ENCODE assay signal across 15 cellular contexts in genomic region chr10:119190954-119191619, GRCh38. TPM values are rescaled to one million over a fixed set of nuclear protein-coding genes. Genes with fewer than 3 reads are reported as not detected.
DNase-seq lines count a peak whose midpoint lies in the region; ATAC-seq, FAIRE-seq and TF ChIP-seq lines count a peak whose summit lies in the region.
"Had no signal": no experiment of that assay in that cellular context is flagged by ENCODE, and none has a peak within 500 bp of the region (broad histone marks: within the 10 kb centered on the region; RNA-seq: fewer than 3 reads in every experiment).

No MANE protein-coding gene starts in this region.

- WGBS in ovary, 3 donors, result 30 to 48% (median 43%) methylated on average over 3 of the region's 3 CpGs

- H3K36me3 Mint-ChIP-seq in stimulated activated naive CD8-positive, alpha-beta T cell treated with anti-CD3 and anti-CD28 coated beads, Interleukin-15, Interleukin-2, amounts not matched to agents 100 ng/mL and 50 ng/mL, for 24 hours (ENCODE audit: low read depth), result no peaks in the 10 kb centered on the region
- no peaks in the 10 kb centered on the region for H3K36me3 Mint-ChIP-seq in activated T-helper 1 cell treated with anti-CD3 and anti-CD28 coated beads, Interleukin-12 subunit alpha, Interleukin-12 subunit beta, Interleukin-2, Interleukin-4 antibody, amounts not matched to agents 30 ng/mL and 10 ng/mL and 1 ng/mL, durations not matched to agents 14 hours and 24 hours and 36 hours (ENCODE audit: low read depth)

- H3K27ac Mint-ChIP-seq in stimulated activated naive CD8-positive, alpha-beta T cell treated with anti-CD3 and anti-CD28 coated beads, Interleukin-15, Interleukin-2, amounts not matched to agents 100 ng/mL and 50 ng/mL, for 24 hours, result peak overlapping the region; percentile 49
- H3K27ac Mint-ChIP-seq in stimulated activated naive CD8-positive, alpha-beta T cell treated with anti-CD3 and anti-CD28 coated beads, Interleukin-15, amount 100 ng/mL, for 72 hours, result no peak overlapping the region
- peak overlapping the region; percentile 7 for H3K27ac Mint-ChIP-seq in activated T-helper 1 cell treated with anti-CD3 and anti-CD28 coated beads, Interleukin-12 subunit alpha, Interleukin-12 subunit beta, Interleukin-2, Interleukin-4 antibody, amounts not matched to agents 30 ng/mL and 10 ng/mL and 1 ng/mL, durations not matched to agents 14 hours and 24 hours and 36 hours
- H3K27ac Mint-ChIP-seq: activated naive CD8-positive, alpha-beta T cell treated with anti-CD3 and anti-CD28 coated beads, Interleukin-2, amount 10 ng/mL, durations not matched to agents 7 days and 5 days had no signal

- FAIRE-seq in GM19239 (lab: Jason Lieb, UNC), result no peak

- no peak overlapping the region for H3K27ac ChIP-seq in ovary
- H3K27ac ChIP-seq: breast epithelium, uterus had no signal

- ATAC-seq in stimulated activated naive CD8-positive, alpha-beta T cell treated with anti-CD3 and anti-CD28 coated beads, Interleukin-15, amount 100 ng/mL, for 72 hours, result no peak
- no peak for ATAC-seq in GM19324 (IDR thresholded peaks at IDR 0.05; ENCODE audit: low FRiP score, unreplicated experiment)
- ATAC-seq: Right ventricle myocardium inferior had no signal

- H3K27me3 ChIP-seq in ovary, result no peaks in the 10 kb centered on the region
- H3K27me3 ChIP-seq: breast epithelium, uterus had no signal

- no peaks in the 10 kb centered on the region for H3K9me3 ChIP-seq in ovary
- H3K9me3 ChIP-seq: breast epithelium, uterus had no signal

- DNase-seq in stimulated activated naive CD8-positive, alpha-beta T cell treated with anti-CD3 and anti-CD28 coated beads, Interleukin-15, amount 100 ng/mL, for 72 hours, result no peak
- DNase-seq in NOMO-1 (lab: John Stamatoyannopoulos, UW; ENCODE audit: unreplicated experiment in 2 of 2), result peak; percentile 51 to 77
- DNase-seq in activated T-helper 1 cell treated with anti-CD3 and anti-CD28 coated beads, Interleukin-12 subunit alpha, Interleukin-12 subunit beta, Interleukin-2, Interleukin-4 antibody, amounts not matched to agents 30 ng/mL and 10 ng/mL and 1 ng/mL, durations not matched to agents 14 hours and 24 hours and 36 hours (ENCODE audit: low spot score), result no peak
- no peak for DNase-seq in GM19239 (ENCODE audit: insufficient read length, low spot score)
- no peak for DNase-seq in ovary
- no peak for DNase-seq in HuH-7.5 (ENCODE audit: low spot score)
- DNase-seq: activated naive CD8-positive, alpha-beta T cell treated with anti-CD3 and anti-CD28 coated beads, Interleukin-2, amount 10 ng/mL, durations not matched to agents 7 days and 5 days; Calu3; NCI-H1105; NCI-H2171 treated with DMSO at 0.1 percent for 48 hours; uterus had no signal

- TF ChIP-seq CTCF in ovary (IDR thresholded peaks at IDR 0.05), result no peak

- H3K4me3 ChIP-seq in ovary, result no peak overlapping the region
- H3K4me3 ChIP-seq: breast epithelium, uterus had no signal

- no peak for TF ChIP-seq EP300 in ovary (IDR thresholded peaks at IDR 0.05)

- no peaks in the 10 kb centered on the region for H3K9me3 Mint-ChIP-seq in stimulated activated naive CD8-positive, alpha-beta T cell treated with anti-CD3 and anti-CD28 coated beads, Interleukin-15, Interleukin-2, amounts not matched to agents 100 ng/mL and 50 ng/mL, for 24 hours
- no peaks in the 10 kb centered on the region for H3K9me3 Mint-ChIP-seq in stimulated activated naive CD8-positive, alpha-beta T cell treated with anti-CD3 and anti-CD28 coated beads, Interleukin-15, amount 100 ng/mL, for 72 hours
- H3K9me3 Mint-ChIP-seq in activated T-helper 1 cell treated with anti-CD3 and anti-CD28 coated beads, Interleukin-12 subunit alpha, Interleukin-12 subunit beta, Interleukin-2, Interleukin-4 antibody, amounts not matched to agents 30 ng/mL and 10 ng/mL and 1 ng/mL, durations not matched to agents 14 hours and 24 hours and 36 hours, result no peaks in the 10 kb centered on the region
- H3K9me3 Mint-ChIP-seq: activated naive CD8-positive, alpha-beta T cell treated with anti-CD3 and anti-CD28 coated beads, Interleukin-2, amount 10 ng/mL, durations not matched to agents 7 days and 5 days had no signal

- H3K27me3 Mint-ChIP-seq in stimulated activated naive CD8-positive, alpha-beta T cell treated with anti-CD3 and anti-CD28 coated beads, Interleukin-15, Interleukin-2, amounts not matched to agents 100 ng/mL and 50 ng/mL, for 24 hours, result no peaks in the 10 kb centered on the region
- no peaks in the 10 kb centered on the region for H3K27me3 Mint-ChIP-seq in stimulated activated naive CD8-positive, alpha-beta T cell treated with anti-CD3 and anti-CD28 coated beads, Interleukin-15, amount 100 ng/mL, for 72 hours
- no peaks in the 10 kb centered on the region for H3K27me3 Mint-ChIP-seq in activated T-helper 1 cell treated with anti-CD3 and anti-CD28 coated beads, Interleukin-12 subunit alpha, Interleukin-12 subunit beta, Interleukin-2, Interleukin-4 antibody, amounts not matched to agents 30 ng/mL and 10 ng/mL and 1 ng/mL, durations not matched to agents 14 hours and 24 hours and 36 hours (ENCODE audit: insufficient read depth)

- H3K4me1 ChIP-seq in ovary (ENCODE audit: insufficient read depth), result no peaks in the 10 kb centered on the region
- H3K4me1 ChIP-seq: breast epithelium, uterus had no signal

- no peaks in the 10 kb centered on the region for H3K36me3 ChIP-seq in ovary
- H3K36me3 ChIP-seq: breast epithelium, uterus had no signal

- peaks cover 27% of the 10 kb centered on the region for H3K4me1 Mint-ChIP-seq in stimulated activated naive CD8-positive, alpha-beta T cell treated with anti-CD3 and anti-CD28 coated beads, Interleukin-15, Interleukin-2, amounts not matched to agents 100 ng/mL and 50 ng/mL, for 24 hours (ENCODE audit: low read depth)
- H3K4me1 Mint-ChIP-seq in stimulated activated naive CD8-positive, alpha-beta T cell treated with anti-CD3 and anti-CD28 coated beads, Interleukin-15, amount 100 ng/mL, for 72 hours, result peaks cover 28% of the 10 kb centered on the region
- peaks cover 46% of the 10 kb centered on the region for H3K4me1 Mint-ChIP-seq in activated T-helper 1 cell treated with anti-CD3 and anti-CD28 coated beads, Interleukin-12 subunit alpha, Interleukin-12 subunit beta, Interleukin-2, Interleukin-4 antibody, amounts not matched to agents 30 ng/mL and 10 ng/mL and 1 ng/mL, durations not matched to agents 14 hours and 24 hours and 36 hours (ENCODE audit: low read depth)

- H3K4me3 Mint-ChIP-seq in stimulated activated naive CD8-positive, alpha-beta T cell treated with anti-CD3 and anti-CD28 coated beads, Interleukin-15, Interleukin-2, amounts not matched to agents 100 ng/mL and 50 ng/mL, for 24 hours, result no peak overlapping the region
- H3K4me3 Mint-ChIP-seq in stimulated activated naive CD8-positive, alpha-beta T cell treated with anti-CD3 and anti-CD28 coated beads, Interleukin-15, amount 100 ng/mL, for 72 hours, result peak overlapping the region in 1 of 2 donors; percentile 9
- no peak overlapping the region for H3K4me3 Mint-ChIP-seq in activated T-helper 1 cell treated with anti-CD3 and anti-CD28 coated beads, Interleukin-12 subunit alpha, Interleukin-12 subunit beta, Interleukin-2, Interleukin-4 antibody, amounts not matched to agents 30 ng/mL and 10 ng/mL and 1 ng/mL, durations not matched to agents 14 hours and 24 hours and 36 hours
- H3K4me3 Mint-ChIP-seq: activated naive CD8-positive, alpha-beta T cell treated with anti-CD3 and anti-CD28 coated beads, Interleukin-2, amount 10 ng/mL, durations not matched to agents 7 days and 5 days had no signal

- no peak for TF ChIP-seq POLR2A in ovary (IDR thresholded peaks at IDR 0.05)

- intact Hi-C loops in activated T-helper 1 cell treated with anti-CD3 and anti-CD28 coated beads, Interleukin-12 subunit alpha, Interleukin-12 subunit beta, Interleukin-2, Interleukin-4 antibody, amounts not matched to agents 30 ng/mL and 10 ng/mL and 1 ng/mL, durations not matched to agents 14 hours and 24 hours and 36 hours (cut with micrococcal nuclease), result no loop called here
- intact Hi-C loops in ovary (cut with DNase I), result no loop called here

RNA-seq across cellular contexts. Expression of gene PRDX3, which starts 12.5 kb away (rescaled TPM):
- 158 and 163 TPM in 2 replicates for total RNA-seq in activated T-helper 1 cell treated with anti-CD3 and anti-CD28 coated beads, Interleukin-12 subunit alpha, Interleukin-12 subunit beta, Interleukin-2, Interleukin-4 antibody, amounts not matched to agents 30 ng/mL and 10 ng/mL and 1 ng/mL, durations not matched to agents 14 hours and 24 hours and 36 hours
- 100 to 1,000 TPM in 2 of 7 donors, 10 to 100 TPM in 5; 65.7 to 116 (median 79.0) TPM for total RNA-seq in ovary
- polyA plus RNA-seq in ovary, result 100 to 1,000 TPM in 1 of 2 donors, 10 to 100 TPM in 1; 90.3 to 159 TPM

RNA-seq across cellular contexts. Expression of gene GRK5, which starts 16.3 kb away (rescaled TPM):
- 25.3 and 25.8 TPM in 2 replicates for total RNA-seq in activated T-helper 1 cell treated with anti-CD3 and anti-CD28 coated beads, Interleukin-12 subunit alpha, Interleukin-12 subunit beta, Interleukin-2, Interleukin-4 antibody, amounts not matched to agents 30 ng/mL and 10 ng/mL and 1 ng/mL, durations not matched to agents 14 hours and 24 hours and 36 hours
- 100 to 1,000 TPM in 2 of 7 donors, 10 to 100 TPM in 4, 1 to 10 TPM in 1; 10.0 to 115 (median 36.9) TPM for total RNA-seq in ovary
- polyA plus RNA-seq in ovary, result 10 to 100 TPM; 43.4 to 62.0 TPM

RNA-seq across cellular contexts. Expression of gene SFXN4, which starts 25.6 kb away (rescaled TPM):
- total RNA-seq in activated T-helper 1 cell treated with anti-CD3 and anti-CD28 coated beads, Interleukin-12 subunit alpha, Interleukin-12 subunit beta, Interleukin-2, Interleukin-4 antibody, amounts not matched to agents 30 ng/mL and 10 ng/mL and 1 ng/mL, durations not matched to agents 14 hours and 24 hours and 36 hours, result 58.2 and 58.7 TPM in 2 replicates
- 10 to 100 TPM; 11.8 to 54.9 (median 18.5) TPM for total RNA-seq in ovary
- polyA plus RNA-seq in ovary, result 10 to 100 TPM; 18.9 to 25.8 TPM

Comparison
In these comparisons a context has a peak if more than half of its experiments do, and no peak if none do; other contexts are left out.
1. H3K27ac Mint-ChIP-seq: peak in stimulated activated naive CD8-positive, alpha-beta T cell treated with anti-CD3 and anti-CD28 coated beads, Interleukin-15, Interleukin-2, amounts not matched to agents 100 ng/mL and 50 ng/mL, for 24 hours (single experiment) and activated T-helper 1 cell treated with anti-CD3 and anti-CD28 coated beads, Interleukin-12 subunit alpha, Interleukin-12 subunit beta, Interleukin-2, Interleukin-4 antibody, amounts not matched to agents 30 ng/mL and 10 ng/mL and 1 ng/mL, durations not matched to agents 14 hours and 24 hours and 36 hours (single experiment); none in stimulated activated naive CD8-positive, alpha-beta T cell treated with anti-CD3 and anti-CD28 coated beads, Interleukin-15, amount 100 ng/mL, for 72 hours (0 of 2).
2. DNase-seq: peak in NOMO-1 (2 of 2); none in stimulated activated naive CD8-positive, alpha-beta T cell treated with anti-CD3 and anti-CD28 coated beads, Interleukin-15, amount 100 ng/mL, for 72 hours (0 of 2), activated T-helper 1 cell treated with anti-CD3 and anti-CD28 coated beads, Interleukin-12 subunit alpha, Interleukin-12 subunit beta, Interleukin-2, Interleukin-4 antibody, amounts not matched to agents 30 ng/mL and 10 ng/mL and 1 ng/mL, durations not matched to agents 14 hours and 24 hours and 36 hours (single experiment), GM19239 (single experiment), ovary (0 of 5) and HuH-7.5 (single experiment).